Comparison of ENCODE assay signal across 9 cellular contexts in genomic region chr14:75280831-75281690, GRCh38. TPM values are rescaled to one million over a fixed set of nuclear protein-coding genes. Genes with fewer than 3 reads are reported as not detected.
A peak's percentile ranks its signal among the peaks of the same experiment; 100 is the strongest.
DNase-seq lines count a peak whose midpoint lies in the region; ATAC-seq and TF ChIP-seq lines count a peak whose summit lies in the region.
"Had no signal": no experiment of that assay in that cellular context is flagged by ENCODE, and none has a peak within 500 bp of the region (broad histone marks: within the 10 kb centered on the region; RNA-seq: fewer than 3 reads in every experiment).

No MANE protein-coding gene starts in this region.

- no peak for TF ChIP-seq EP300 in gastroesophageal sphincter (IDR thresholded peaks at IDR 0.05)

- peaks cover 41% of the 10 kb centered on the region for H3K4me1 Mint-ChIP-seq in activated T-cell treated with anti-CD3 and anti-CD28 coated beads, Interleukin-2, amount 50 U/mL, for 4 hours (ENCODE audit: low read depth)

- no peaks in the 10 kb centered on the region for H3K27me3 ChIP-seq in gastroesophageal sphincter

- peak; percentile 3 to 66 for TF ChIP-seq POLR2A in gastroesophageal sphincter (IDR thresholded peaks at IDR 0.05)

- CTCF ChIA-PET in HEK293 (lab: Yijun Ruan, JAX) = interaction anchor here (1.1 to 2.1 kb wide), 3 partner anchors 9 to 140 kb away, joined by 3 to 6 read pairs (median 4); no protein-coding TSS in a partner anchor

- no peak overlapping the region for H3K4me3 ChIP-seq in HEK293 (ENCODE audit: low read depth, low read length)
- H3K4me3 ChIP-seq in gastroesophageal sphincter = peak overlapping the region in 1 of 2 donors; percentile 71

- peaks cover 0 to 19% of the 10 kb centered on the region in 2 experiments; a peak in 1 of 3 replicates for H3K36me3 ChIP-seq in HEK293 (ENCODE audit: control insufficient read depth in 2 of 2, insufficient read depth in 1 of 2, low read length in 2 of 2)
- peaks cover 0 to 15% of the 10 kb centered on the region in 2 donors for H3K36me3 ChIP-seq in gastroesophageal sphincter

- WGBS in gastroesophageal sphincter (ENCODE audit: low coverage in 1 of 2), 2 donors = 74 to 78% methylated on average over 2 to 12 of the region's 17 CpGs

- H3K9me3 ChIP-seq in HEK293 (ENCODE audit: control insufficient read depth, insufficient read depth, low read depth, low read length) (no peaks in the 10 kb centered on the region), gastroesophageal sphincter (no peaks in the 10 kb centered on the region)

- no peak for TF ChIP-seq CTCF in HEK293 (tag by site-specific recombination; IDR thresholded peaks at IDR 0.05)
- TF ChIP-seq CTCF in gastroesophageal sphincter (IDR thresholded peaks at IDR 0.05) = no peak

- no peaks in the 10 kb centered on the region for H3K9me3 Mint-ChIP-seq in activated T-cell treated with anti-CD3 and anti-CD28 coated beads, Interleukin-2, amount 50 U/mL, for 4 hours

- H3K4me3 Mint-ChIP-seq in activated T-cell treated with anti-CD3 and anti-CD28 coated beads, Interleukin-2, amount 50 U/mL, for 4 hours = peak overlapping the region; percentile 92

- no peak for DNase-seq in activated T-cell treated with anti-CD3 and anti-CD28 coated beads, Interleukin-2, amount 50 U/mL, for 4 hours
- peak; percentile 60 for DNase-seq in pons (ENCODE audit: low spot score)
- no peak for DNase-seq in Kasumi-1 (lab: John Stamatoyannopoulos, UW)
- DNase-seq: NCI-H2171 treated with DMSO at 0.1 percent for 48 hours had no signal

- H3K27ac ChIP-seq in HEK293 (ENCODE audit: extremely low read depth, low read depth, low read length) = no peak overlapping the region
- H3K27ac ChIP-seq in gastroesophageal sphincter = peak overlapping the region in 3 of 4 donors; percentile 97 to 99 (median 99)

- peaks cover 7% of the 10 kb centered on the region for H3K27me3 Mint-ChIP-seq in activated T-cell treated with anti-CD3 and anti-CD28 coated beads, Interleukin-2, amount 50 U/mL, for 4 hours (ENCODE audit: low read depth)

- peaks cover 4% of the 10 kb centered on the region; the same call in 1 of the 2 replicates for H3K4me1 ChIP-seq in HEK293 (ENCODE audit: control insufficient read depth, insufficient read depth, low read length)
- peaks cover 3 to 44% (median 19%) of the 10 kb centered on the region in 3 donors for H3K4me1 ChIP-seq in gastroesophageal sphincter

- POLR2A ChIA-PET in HEK293 (lab: Yijun Ruan, JAX) = interaction anchor here (0.6 to 1.6 kb wide), 3 partner anchors 11 to 154 kb away, joined by 3 to 5 read pairs (median 4); partner anchors contain the start of gene NEK9

- no peak for ATAC-seq in activated T-cell treated with anti-CD3 and anti-CD28 coated beads, Interleukin-2, amount 50 U/mL, for 4 hours
- ATAC-seq in gastroesophageal sphincter = no peak
- no peak for ATAC-seq in GM21447 (IDR thresholded peaks at IDR 0.05; ENCODE audit: unreplicated experiment)
- ATAC-seq in HG02642 (IDR thresholded peaks at IDR 0.05; ENCODE audit: poor library complexity, unreplicated experiment) = no peak
- ATAC-seq in GM21576 (IDR thresholded peaks at IDR 0.05; ENCODE audit: unreplicated experiment) = no peak

- H3K36me3 Mint-ChIP-seq in activated T-cell treated with anti-CD3 and anti-CD28 coated beads, Interleukin-2, amount 50 U/mL, for 4 hours (ENCODE audit: insufficient read depth) = peaks cover 16% of the 10 kb centered on the region

TF ChIP-seq in HEK293, 187 proteins besides CTCF, POLR2A, EP300 and RAD21:
- TF ChIP-seq ZFP3 (tag by site-specific recombination; IDR thresholded peaks at IDR 0.05; ENCODE audit: low read depth) (no peak), ZNF571 (tag by site-specific recombination; IDR thresholded peaks at IDR 0.05) (no peak), ZFHX2 (tag by site-specific recombination; conservative IDR thresholded peaks at IDR 0.05) (peak; percentile 78), EGR2 (tag by site-specific recombination; IDR thresholded peaks at IDR 0.05; ENCODE audit: low read depth) (peak; percentile 68)

RNA-seq across cellular contexts. Expression of gene FOS, which starts 2.4 kb away (rescaled TPM):
- total RNA-seq in activated T-cell treated with anti-CD3 and anti-CD28 coated beads, Interleukin-2, amount 50 U/mL, for 4 hours = 10 to 100 TPM; 16.8 to 19.5 (median 18.1) TPM
- total RNA-seq in gastroesophageal sphincter = 100 to 1,000 TPM in 3 of 4 donors, 10 to 100 TPM in 1; 78.0 to 286 (median 179) TPM
